ENCODE assay signal across 25 cellular contexts in genomic region chr17:68831170-68831569, GRCh38.
DNase-seq lines count a peak whose midpoint lies in the region; ATAC-seq, FAIRE-seq and TF ChIP-seq lines count a peak whose summit lies in the region.
"Had no signal": no experiment of that assay in that cellular context is flagged by ENCODE, and none has a peak within 500 bp of the region (broad histone marks: within the 10 kb centered on the region; RNA-seq: fewer than 3 reads in every experiment).

No MANE protein-coding gene starts in this region.

- no peak overlapping the region for H3K27ac ChIP-seq in HepG2 (ENCODE audit: extremely low read length, insufficient read depth, low read length)
- H3K27ac ChIP-seq in right lobe of liver: no peak overlapping the region
- H3K27ac ChIP-seq: 22Rv1, BLaER1 had no signal

- no peak for TF ChIP-seq CTCF in HepG2 (CRISPR knock-in tag; IDR thresholded peaks at IDR 0.05)
- no peak for TF ChIP-seq CTCF in right lobe of liver (IDR thresholded peaks at IDR 0.05)

- H3K4me3 Mint-ChIP-seq in dendritic cell treated with granulocyte-macrophage colony-stimulating factor and Interleukin-4, amounts not matched to agents 40 ng/mL and 50 ng/mL, for 4 days: no peak overlapping the region
- H3K4me3 Mint-ChIP-seq: CD14-positive monocyte; CD4-positive, alpha-beta memory T cell; CD4-positive, CD25-positive, alpha-beta regulatory T cell; CD8-positive, alpha-beta memory T cell had no signal

- H3K4me1 ChIP-seq in HepG2 (ENCODE audit: insufficient read depth, low read length) (peaks cover 6% of the 10 kb centered on the region; the same call in 1 of the 2 replicates), right lobe of liver (peaks cover 0 to 5% (median 2%) of the 10 kb centered on the region in 4 donors)
- H3K4me1 ChIP-seq: BE2C, BLaER1 had no signal

- H3K4me3 ChIP-seq in HepG2 (replicated peaks in 1 of 3; ENCODE audit: insufficient read depth in 1 of 3, low read depth in 2 of 3, low read length in 3 of 3) (no peak overlapping the region), right lobe of liver (no peak overlapping the region)
- H3K4me3 ChIP-seq: BLaER1, GM12878 had no signal

- H2AFZ ChIP-seq in HepG2 (ENCODE audit: low read length): no peak overlapping the region

- H3K36me3 ChIP-seq in HepG2 (replicated peaks in 1 of 2; ENCODE audit: control insufficient read depth in 1 of 2, insufficient read depth in 2 of 2, low read length in 2 of 2) (no peaks in the 10 kb centered on the region), right lobe of liver (no peaks in the 10 kb centered on the region)
- H3K36me3 ChIP-seq: BE2C, BLaER1 had no signal

- peak overlapping the region; percentile 93 for H3K27ac Mint-ChIP-seq in dendritic cell treated with granulocyte-macrophage colony-stimulating factor and Interleukin-4, amounts not matched to agents 40 ng/mL and 50 ng/mL, for 4 days
- H3K27ac Mint-ChIP-seq: CD4-positive, alpha-beta memory T cell; CD4-positive, CD25-positive, alpha-beta regulatory T cell; CD8-positive, alpha-beta memory T cell had no signal

- TF ChIP-seq RAD21 in HepG2 (CRISPR knock-in tag; IDR thresholded peaks at IDR 0.05): no peak

- ATAC-seq in HepG2: no peak
- ATAC-seq in right lobe of liver: no peak
- no peak for ATAC-seq in Right ventricle myocardium inferior
- no peak for ATAC-seq in HG02840 (IDR thresholded peaks at IDR 0.05; ENCODE audit: low FRiP score, unreplicated experiment)
- ATAC-seq: GM12878 had no signal

- DNase-seq in HepG2 (ENCODE audit: low spot score) (no peak), right lobe of liver (no peak), Right ventricle myocardium inferior (ENCODE audit: missing footprints) (no peak)
- DNase-seq: ACHN; BE2C; C1 segment of cervical spinal cord; CD4-positive, alpha-beta memory T cell; CD4-positive, CD25-positive, alpha-beta regulatory T cell; CD8-positive, alpha-beta memory T cell; COR-L47; DMS 273 treated with DMSO at 0.1 percent for 48 hours; DMS153; DMS53; DMS79; DND-41; EL; GDM1 had no signal

- H3K9ac ChIP-seq in HepG2 (ENCODE audit: insufficient read depth, low read depth, low read length): no peak overlapping the region
- H3K9ac ChIP-seq: BLaER1 had no signal

- FAIRE-seq in HepG2 (lab: Jason Lieb, UNC): no peak
- FAIRE-seq: GM12878, GM12892, GM18507 had no signal

- peaks cover 76% of the 10 kb centered on the region for H3K4me1 Mint-ChIP-seq in dendritic cell treated with granulocyte-macrophage colony-stimulating factor and Interleukin-4, amounts not matched to agents 40 ng/mL and 50 ng/mL, for 4 days (ENCODE audit: low read depth)
- H3K4me1 Mint-ChIP-seq: CD4-positive, alpha-beta memory T cell; CD4-positive, CD25-positive, alpha-beta regulatory T cell; CD8-positive, alpha-beta memory T cell had no signal

- H3K9me3 Mint-ChIP-seq in dendritic cell treated with granulocyte-macrophage colony-stimulating factor and Interleukin-4, amounts not matched to agents 40 ng/mL and 50 ng/mL, for 4 days: peaks cover 45% of the 10 kb centered on the region

- peaks cover 14% of the 10 kb centered on the region; the same call in 1 of the 2 replicates for H3K9me3 ChIP-seq in HepG2 (ENCODE audit: low read length)
- H3K9me3 ChIP-seq in right lobe of liver: no peaks in the 10 kb centered on the region
- H3K9me3 ChIP-seq: BE2C, BLaER1 had no signal

- H3K79me2 ChIP-seq in HepG2 (ENCODE audit: insufficient read depth, low read length): no peaks in the 10 kb centered on the region

- TF ChIP-seq POLR2A in HepG2 (IDR thresholded peaks at IDR 0.05; ENCODE audit: insufficient read depth in 1 of 2, low read depth in 2 of 2, low read length in 2 of 2) (no peak), right lobe of liver (IDR thresholded peaks at IDR 0.05) (no peak)

- intact Hi-C loops in HepG2 (cut with micrococcal nuclease; ENCODE audit: unreplicated experiment): no loop called here
- intact Hi-C loops in right lobe of liver (cut with DNase I): no loop called here
- intact Hi-C loops in dendritic cell treated with granulocyte-macrophage colony-stimulating factor and Interleukin-4, amounts not matched to agents 40 ng/mL and 50 ng/mL, for 4 days (cut with micrococcal nuclease): no loop called here
- intact Hi-C loops in Right ventricle myocardium inferior (cut with DNase I): no loop called here

- 61% methylated on average over 7 of the region's 7 CpGs for WGBS in HepG2 (ENCODE audit: low lambda C conversion rate)
- WGBS in right lobe of liver (ENCODE audit: insufficient coverage, low coverage, low lambda C conversion rate, missing lambda C conversion rate): 87% methylated on average over 7 of the region's 7 CpGs

- BruUV-seq in HepG2 (replicated peaks; lab: Mats Ljungman, UMichigan): no TSS peak

- H3K27me3 Mint-ChIP-seq in dendritic cell treated with granulocyte-macrophage colony-stimulating factor and Interleukin-4, amounts not matched to agents 40 ng/mL and 50 ng/mL, for 4 days: no peaks in the 10 kb centered on the region

- H3K4me2 ChIP-seq in HepG2 (ENCODE audit: low read depth, low read length): no peak overlapping the region
- H3K4me2 ChIP-seq: BLaER1 had no signal

- CTCF ChIA-PET in HepG2 (lab: Yijun Ruan, JAX; ENCODE audit: low intra/inter-chr PET ratio, low total read pairs): no interaction called here

- H4K20me1 ChIP-seq in HepG2 (ENCODE audit: insufficient read depth, low read length): no peaks in the 10 kb centered on the region
- H4K20me1 ChIP-seq: BLaER1 had no signal

- in situ Hi-C loops in HepG2 (cut with HindIII; ENCODE audit: extremely low pct_ligation_motif_present, low pct_unique_long_range_greater_than_20kb): no loop called here

- POLR2A ChIA-PET in HepG2 (lab: Yijun Ruan, JAX): no interaction called here

- TF ChIP-seq EP300 in HepG2 (IDR thresholded peaks at IDR 0.05; ENCODE audit: low read depth in 2 of 2, low read length in 2 of 2) (no peak), HepG2 (CRISPR knock-in tag; IDR thresholded peaks at IDR 0.05; ENCODE audit: borderline replicate concordance) (no peak)

- H3K27me3 ChIP-seq in HepG2 (ENCODE audit: control insufficient read depth in 1 of 2, insufficient read depth in 2 of 2, low read length in 2 of 2): no peaks in the 10 kb centered on the region
- no peaks in the 10 kb centered on the region for H3K27me3 ChIP-seq in right lobe of liver
- H3K27me3 ChIP-seq: BLaER1 had no signal

- H3K36me3 Mint-ChIP-seq in dendritic cell treated with granulocyte-macrophage colony-stimulating factor and Interleukin-4, amounts not matched to agents 40 ng/mL and 50 ng/mL, for 4 days (ENCODE audit: low read depth): peaks cover 55% of the 10 kb centered on the region
- H3K36me3 Mint-ChIP-seq: CD14-positive monocyte; CD4-positive, alpha-beta memory T cell; CD4-positive, CD25-positive, alpha-beta regulatory T cell; CD8-positive, alpha-beta memory T cell had no signal

TF ChIP-seq in HepG2, 621 proteins besides CTCF, POLR2A, EP300 and RAD21:
- TF ChIP-seq MZF1 (CRISPR knock-in tag; IDR thresholded peaks at IDR 0.05; ENCODE audit: borderline replicate concordance): no peak
- no peak for TF ChIP-seq HIVEP1 (CRISPR knock-in tag; IDR thresholded peaks at IDR 0.05)
- peak; percentile 92 for TF ChIP-seq ZNF430 (CRISPR knock-in tag; IDR thresholded peaks at IDR 0.05)
